Comparison of ENCODE assay signal across 24 cellular contexts in genomic region chr15:101450561-101451145, GRCh38. TPM values are rescaled to one million over a fixed set of nuclear protein-coding genes. Genes with fewer than 3 reads are reported as not detected.
DNase-seq lines count a peak whose midpoint lies in the region; ATAC-seq and TF ChIP-seq lines count a peak whose summit lies in the region.
"Had no signal": no experiment of that assay in that cellular context is flagged by ENCODE, and none has a peak within 500 bp of the region (broad histone marks: within the 10 kb centered on the region; RNA-seq: fewer than 3 reads in every experiment).

No MANE protein-coding gene starts in this region.

- peaks cover 20% of the 10 kb centered on the region for H3K27me3 Mint-ChIP-seq in activated T-helper 17 cell treated with anti-CD3 and anti-CD28 coated beads, Interleukin-2, amount 50 U/mL, for 72 hours

- intact Hi-C loops in sciatic nerve (cut with DNase I), result no loop called here
- intact Hi-C loops in uterus (cut with DNase I; ENCODE audit: low total_unique reads), result no loop called here

- TF ChIP-seq CTCF in right atrium auricular region (IDR thresholded peaks at IDR 0.05), result no peak
- TF ChIP-seq CTCF in uterus (IDR thresholded peaks at IDR 0.05), result no peak

- no peak for TF ChIP-seq POLR2A in uterus (IDR thresholded peaks at IDR 0.05)

- H3K4me3 ChIP-seq in BLaER1 (no peak overlapping the region), right atrium auricular region (no peak overlapping the region), uterus (no peak overlapping the region)
- H3K4me3 ChIP-seq: colonic mucosa, suprapubic skin had no signal

- H3K36me3 ChIP-seq in BLaER1 (no peaks in the 10 kb centered on the region), right atrium auricular region (no peaks in the 10 kb centered on the region), uterus (no peaks in the 10 kb centered on the region)
- H3K36me3 ChIP-seq: brain microvascular endothelial cell, colonic mucosa, suprapubic skin had no signal

- H3K4me1 ChIP-seq in BLaER1, result peaks cover 82% of the 10 kb centered on the region
- peaks cover 0 to 43% of the 10 kb centered on the region in 2 donors for H3K4me1 ChIP-seq in right atrium auricular region
- no peaks in the 10 kb centered on the region for H3K4me1 ChIP-seq in uterus
- H3K4me1 ChIP-seq: colonic mucosa had no signal

- peak overlapping the region; percentile 75 for H3K4me2 ChIP-seq in BLaER1

- no peak for ATAC-seq in activated T-helper 17 cell treated with anti-CD3 and anti-CD28 coated beads, Interleukin-2, amount 50 U/mL, for 72 hours (replicated peaks)
- ATAC-seq in sciatic nerve, result no peak

- 0 out of 2 replicates have a peak overlapping the region, but pooled peaks have one; percentile 4 for H3K9ac ChIP-seq in BLaER1

- no peaks in the 10 kb centered on the region for H4K20me1 ChIP-seq in BLaER1

- no peaks in the 10 kb centered on the region for H3K9me3 Mint-ChIP-seq in activated T-helper 17 cell treated with anti-CD3 and anti-CD28 coated beads, Interleukin-2, amount 50 U/mL, for 72 hours
- H3K9me3 Mint-ChIP-seq: activated naive CD8-positive, alpha-beta T cell treated with anti-CD3 and anti-CD28 coated beads, Interleukin-2, amount 10 ng/mL, durations not matched to agents 7 days and 5 days; activated T-helper 1 cell treated with anti-CD3 and anti-CD28 coated beads, Interleukin-12 subunit alpha, Interleukin-12 subunit beta, Interleukin-2, Interleukin-4 antibody, amounts not matched to agents 30 ng/mL and 10 ng/mL and 1 ng/mL, durations not matched to agents 14 hours and 24 hours and 36 hours; CD4-positive, alpha-beta T cell; HFFc6; mesothelial cell of epicardium; nephron progenitor cell had no signal

- H3K27ac ChIP-seq in BLaER1 (peak overlapping the region; percentile 63), right atrium auricular region (peak overlapping the region; percentile 3 to 51), uterus (peak overlapping the region in 1 of 2 donors; percentile 33)
- H3K27ac ChIP-seq: brain microvascular endothelial cell, colonic mucosa had no signal

- H3K4me1 Mint-ChIP-seq in activated T-helper 17 cell treated with anti-CD3 and anti-CD28 coated beads, Interleukin-2, amount 50 U/mL, for 72 hours, result peaks cover 5% of the 10 kb centered on the region

- H3K4me3 Mint-ChIP-seq in activated T-helper 17 cell treated with anti-CD3 and anti-CD28 coated beads, Interleukin-2, amount 50 U/mL, for 72 hours, result peak overlapping the region; percentile 4
- H3K4me3 Mint-ChIP-seq: activated naive CD8-positive, alpha-beta T cell treated with anti-CD3 and anti-CD28 coated beads, Interleukin-2, amount 10 ng/mL, durations not matched to agents 7 days and 5 days; activated T-helper 1 cell treated with anti-CD3 and anti-CD28 coated beads, Interleukin-12 subunit alpha, Interleukin-12 subunit beta, Interleukin-2, Interleukin-4 antibody, amounts not matched to agents 30 ng/mL and 10 ng/mL and 1 ng/mL, durations not matched to agents 14 hours and 24 hours and 36 hours; CD4-positive, alpha-beta T cell; HFFc6; mesothelial cell of epicardium; nephron progenitor cell had no signal

- no peaks in the 10 kb centered on the region for H3K36me3 Mint-ChIP-seq in activated T-helper 17 cell treated with anti-CD3 and anti-CD28 coated beads, Interleukin-2, amount 50 U/mL, for 72 hours (ENCODE audit: low read depth)
- H3K36me3 Mint-ChIP-seq: activated naive CD8-positive, alpha-beta T cell treated with anti-CD3 and anti-CD28 coated beads, Interleukin-2, amount 10 ng/mL, durations not matched to agents 7 days and 5 days; mesothelial cell of epicardium had no signal

- H3K27me3 ChIP-seq in BLaER1 (no peaks in the 10 kb centered on the region), right atrium auricular region (no peaks in the 10 kb centered on the region), uterus (no peaks in the 10 kb centered on the region)
- H3K27me3 ChIP-seq: brain microvascular endothelial cell, colonic mucosa, suprapubic skin had no signal

- no peak for DNase-seq in right atrium auricular region (ENCODE audit: low spot score)
- peak; percentile 44 for DNase-seq in sciatic nerve (ENCODE audit: low spot score)
- DNase-seq in activated CD4-positive, CD25-positive, alpha-beta regulatory T cell treated with anti-CD3 and anti-CD28 coated beads, Interleukin-2, amount 50 U/mL, for 72 hours, result no peak
- DNase-seq in uterus, result no peak
- no peak for DNase-seq in medulla oblongata (ENCODE audit: extremely low spot score)
- no peak for DNase-seq in DMS 273 (lab: John Stamatoyannopoulos, UW; ENCODE audit: unreplicated experiment)
- DNase-seq: activated CD4-positive, alpha-beta T cell treated with anti-CD3 and anti-CD28 coated beads for 1 hour; activated naive CD8-positive, alpha-beta T cell treated with anti-CD3 and anti-CD28 coated beads, Interleukin-2, amount 10 ng/mL, durations not matched to agents 7 days and 5 days; brain microvascular endothelial cell; CD4-positive, alpha-beta T cell; colonic mucosa; DMS53; HFFc6; kidney glomerular epithelial cell; NCI-H1105; NCI-H2029 treated with DMSO at 0.1 percent for 48 hours; nephron progenitor cell; SW 1271 had no signal

- H3K27ac Mint-ChIP-seq in activated T-helper 17 cell treated with anti-CD3 and anti-CD28 coated beads, Interleukin-2, amount 50 U/mL, for 72 hours, result peak overlapping the region; percentile 12
- H3K27ac Mint-ChIP-seq: activated naive CD8-positive, alpha-beta T cell treated with anti-CD3 and anti-CD28 coated beads, Interleukin-2, amount 10 ng/mL, durations not matched to agents 7 days and 5 days; activated T-helper 1 cell treated with anti-CD3 and anti-CD28 coated beads, Interleukin-12 subunit alpha, Interleukin-12 subunit beta, Interleukin-2, Interleukin-4 antibody, amounts not matched to agents 30 ng/mL and 10 ng/mL and 1 ng/mL, durations not matched to agents 14 hours and 24 hours and 36 hours; CD4-positive, alpha-beta T cell; HFFc6; mesothelial cell of epicardium; nephron progenitor cell; progenitor cell of endocrine pancreas had no signal

- H3K9me3 ChIP-seq in BLaER1 (no peaks in the 10 kb centered on the region), right atrium auricular region (no peaks in the 10 kb centered on the region), uterus (no peaks in the 10 kb centered on the region)
- H3K9me3 ChIP-seq: colonic mucosa, suprapubic skin had no signal

RNA-seq across cellular contexts. Expression of gene PCSK6, which starts 38.9 kb away (rescaled TPM):
- total RNA-seq in activated T-helper 17 cell treated with anti-CD3 and anti-CD28 coated beads, Interleukin-2, amount 50 U/mL, for 72 hours, result 1 to 10 TPM in 1 of 2 donors, under 1 TPM in 1; 0.56 to 1.3 TPM
- total RNA-seq in right atrium auricular region (10 to 100 TPM; 14.4 to 19.9 TPM), sciatic nerve (13.9 TPM), uterus (10 to 100 TPM in 2 of 4 donors, 1 to 10 TPM in 2; 1.4 to 12.8 (median 6.9) TPM)
- total RNA-seq: HFFc6 had no signal
